In the genomic region with DNA sequence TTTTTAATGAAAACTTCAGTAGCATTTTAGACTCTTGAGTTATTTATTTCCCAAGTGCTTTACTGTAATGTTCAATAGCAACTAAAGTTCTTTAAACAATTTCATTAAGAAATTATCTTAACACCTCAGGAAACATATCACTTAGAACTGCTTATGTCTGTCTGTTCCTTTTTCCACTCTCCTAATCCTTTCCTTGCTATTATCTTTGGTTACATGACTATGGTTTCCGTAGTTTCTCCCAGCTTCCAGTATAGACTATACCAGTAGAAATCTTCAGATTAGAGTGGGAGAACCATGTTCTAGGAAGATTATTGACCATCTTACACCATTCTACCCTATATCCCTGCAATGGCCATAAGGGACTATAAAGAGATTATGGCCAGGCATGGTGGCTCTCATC, we compare ENCODE assay signal across 25 cellular contexts.
"Had no signal": no experiment of that assay in that cellular context is flagged by ENCODE, and none has a peak within 500 bp of the region (broad histone marks: within the 10 kb centered on the region; RNA-seq: fewer than 3 reads in every experiment).

No MANE protein-coding gene starts in this region.

- FAIRE-seq: HepG2 had no signal

- ATAC-seq: HepG2, T-cell had no signal

- H3K9me3 ChIP-seq: Peyer's patch, SJSA1 had no signal

- H3K27ac ChIP-seq: KMS-11, PC-9, Peyer's patch, SJSA1, SK-N-MC had no signal

- H3K4me3 ChIP-seq: PC-9, Peyer's patch, SJSA1, SK-N-MC had no signal

- H3K4me1 ChIP-seq: SJSA1 had no signal

- H2AFZ ChIP-seq: PC-9 had no signal

- H3K4me2 ChIP-seq: KMS-11, PC-9 had no signal

- H3K4me3 Mint-ChIP-seq: T-cell had no signal

- H3K4me1 Mint-ChIP-seq: T-cell had no signal

- H3K9ac ChIP-seq: KMS-11 had no signal

- H3K36me3 ChIP-seq: Peyer's patch, SJSA1 had no signal

- H3K27me3 ChIP-seq: Peyer's patch, SJSA1 had no signal

- H3K27ac Mint-ChIP-seq: T-cell had no signal

- H3K27me3 Mint-ChIP-seq: T-cell had no signal

- DNase-seq: IMR-90, Kasumi-1, MM.1S, NCI-H1092 treated with DMSO at 0.1 percent for 48 hours, NCI-H1436, NCI-H187, NCI-H2029, NCI-H2081 treated with DMSO at 0.1 percent for 48 hours, NCI-H2171, NCI-H226, NCI-H446, NCI-H510A, NCI-H524 treated with DMSO at 0.1 percent for 48 hours, NCI-H69, NCI-H774, PC-9, Peyer's patch, Right ventricle myocardium superior, SIG-M5, SW 1271, T-cell had no signal
